7 cellular contexts compared by ENCODE assay signal in the genomic region with DNA sequence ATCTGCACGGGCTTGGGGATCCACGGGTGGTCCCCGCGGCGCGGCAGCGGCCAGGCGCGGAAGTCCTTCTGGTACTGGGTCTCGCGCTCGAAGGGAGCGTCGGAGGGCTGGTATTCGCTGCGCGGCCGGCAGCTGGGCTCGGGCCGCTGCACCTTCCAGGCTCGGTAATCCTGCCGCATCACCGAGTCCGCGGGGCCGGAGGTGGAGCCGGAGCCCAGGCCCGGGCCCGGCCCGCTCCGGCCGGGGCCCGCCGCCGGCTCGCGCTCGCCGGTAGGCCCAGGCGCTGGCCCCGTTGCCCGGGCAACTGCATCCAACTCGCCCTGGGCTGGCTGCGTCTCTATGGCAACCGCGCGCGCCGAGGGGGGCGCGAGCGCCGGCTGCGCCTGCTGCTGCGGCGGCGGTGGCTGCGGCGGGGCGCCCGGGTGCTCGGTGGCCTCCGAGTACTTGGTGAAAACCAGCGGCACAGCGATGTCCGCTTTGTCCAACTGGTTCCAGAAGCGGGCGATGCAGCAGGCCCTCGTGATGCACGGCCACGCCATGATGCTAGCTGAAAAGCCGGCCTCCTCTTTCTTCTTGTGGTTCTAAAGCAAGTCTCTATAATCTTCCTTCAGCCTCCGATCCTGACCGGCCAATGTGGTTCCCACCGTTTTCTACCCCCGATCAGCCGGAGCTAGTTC. TPM values are rescaled to one million over a fixed set of nuclear protein-coding genes. Genes with fewer than 3 reads are reported as not detected.
DNase-seq lines count a peak whose midpoint lies in the region; ATAC-seq and TF ChIP-seq lines count a peak whose summit lies in the region.

No MANE protein-coding gene starts in this region.

- TF ChIP-seq CTCF in NB4 (IDR thresholded peaks at IDR 0.05; ENCODE audit: low read depth, low read length): no peak
- TF ChIP-seq CTCF in fibroblast of the aortic adventitia (IDR thresholded peaks at IDR 0.05; ENCODE audit: insufficient read depth, low read length): no peak

- CTCF ChIA-PET in activated CD8-positive, alpha-beta memory T cell treated with anti-CD3 and anti-CD28 coated beads, Interleukin-2, amount 10 ng/mL, durations not matched to agents 7 days and 5 days (lab: Charles Lee): interaction anchor here (0.6 to 1.4 kb wide), 4 partner anchors 38 to 136 kb away, joined by 3 to 4 read pairs (median 4); no protein-coding TSS in a partner anchor
- CTCF ChIA-PET in naive thymus-derived CD4-positive, alpha-beta T cell (lab: Charles Lee): no interaction called here

- no peak overlapping the region for H3K27ac ChIP-seq in naive thymus-derived CD4-positive, alpha-beta T cell (ENCODE audit: low read depth, low read length)

- DNase-seq in GM03348 (ENCODE audit: low spot score): peak; percentile 81
- DNase-seq in NB4 (ENCODE audit: low read depth): peak; percentile 23
- DNase-seq in activated CD8-positive, alpha-beta memory T cell treated with anti-CD3 and anti-CD28 coated beads, Interleukin-2, amount 10 ng/mL, durations not matched to agents 7 days and 5 days: peak; percentile 59
- peak; percentile 40 for DNase-seq in fibroblast of the aortic adventitia (ENCODE audit: low read depth)
- peak in 1 of 9 donors; percentile 45 for DNase-seq in naive thymus-derived CD4-positive, alpha-beta T cell
- DNase-seq in LoVo (ENCODE audit: low spot score): no peak

- H3K27ac Mint-ChIP-seq in activated CD8-positive, alpha-beta memory T cell treated with anti-CD3 and anti-CD28 coated beads, Interleukin-2, amount 10 ng/mL, durations not matched to agents 7 days and 5 days: no peak overlapping the region
- H3K27ac Mint-ChIP-seq in naive thymus-derived CD4-positive, alpha-beta T cell: no peak overlapping the region

- POLR2A ChIA-PET in naive thymus-derived CD4-positive, alpha-beta T cell (lab: Charles Lee): no interaction called here

- H3K36me3 Mint-ChIP-seq in activated CD8-positive, alpha-beta memory T cell treated with anti-CD3 and anti-CD28 coated beads, Interleukin-2, amount 10 ng/mL, durations not matched to agents 7 days and 5 days: no peaks in the 10 kb centered on the region
- peaks cover 0 to 6% (median 4%) of the 10 kb centered on the region in 5 donors for H3K36me3 Mint-ChIP-seq in naive thymus-derived CD4-positive, alpha-beta T cell

- ATAC-seq in activated CD8-positive, alpha-beta memory T cell treated with anti-CD3 and anti-CD28 coated beads, Interleukin-2, amount 10 ng/mL, durations not matched to agents 7 days and 5 days: peak; percentile 43
- peak; percentile 20 for ATAC-seq in naive thymus-derived CD4-positive, alpha-beta T cell
- ATAC-seq in GM21737 (IDR thresholded peaks at IDR 0.05; ENCODE audit: unreplicated experiment): no peak

- no peaks in the 10 kb centered on the region for H3K9me3 Mint-ChIP-seq in activated CD8-positive, alpha-beta memory T cell treated with anti-CD3 and anti-CD28 coated beads, Interleukin-2, amount 10 ng/mL, durations not matched to agents 7 days and 5 days (ENCODE audit: low read depth)
- H3K9me3 Mint-ChIP-seq in naive thymus-derived CD4-positive, alpha-beta T cell: peaks cover 0 to 11% (median 5%) of the 10 kb centered on the region in 11 donors

- peaks cover 28% of the 10 kb centered on the region for H3K4me1 Mint-ChIP-seq in activated CD8-positive, alpha-beta memory T cell treated with anti-CD3 and anti-CD28 coated beads, Interleukin-2, amount 10 ng/mL, durations not matched to agents 7 days and 5 days
- H3K4me1 Mint-ChIP-seq in naive thymus-derived CD4-positive, alpha-beta T cell: peaks cover 5 to 27% (median 11%) of the 10 kb centered on the region in 7 donors

- intact Hi-C loops in naive thymus-derived CD4-positive, alpha-beta T cell (cut with micrococcal nuclease): no loop called here

- H3K27me3 Mint-ChIP-seq in activated CD8-positive, alpha-beta memory T cell treated with anti-CD3 and anti-CD28 coated beads, Interleukin-2, amount 10 ng/mL, durations not matched to agents 7 days and 5 days: peaks cover 82% of the 10 kb centered on the region
- peaks cover 68 to 80% (median 73%) of the 10 kb centered on the region in 5 donors for H3K27me3 Mint-ChIP-seq in naive thymus-derived CD4-positive, alpha-beta T cell

- no peak for TF ChIP-seq POLR2A in NB4 (IDR thresholded peaks at IDR 0.05; ENCODE audit: extremely low read depth, insufficient read length)

- H3K4me3 ChIP-seq in NB4 (ENCODE audit: low read depth, low read length) (no peak overlapping the region), fibroblast of the aortic adventitia (ENCODE audit: low read depth, low read length) (peak overlapping the region; percentile 61)
- H3K4me3 ChIP-seq in naive thymus-derived CD4-positive, alpha-beta T cell (ENCODE audit: low read length): peak overlapping the region; percentile 39

- H3K4me3 Mint-ChIP-seq in activated CD8-positive, alpha-beta memory T cell treated with anti-CD3 and anti-CD28 coated beads, Interleukin-2, amount 10 ng/mL, durations not matched to agents 7 days and 5 days: peak overlapping the region; percentile 72
- peak overlapping the region in 9 of 10 donors; percentile 76 to 92 (median 83) for H3K4me3 Mint-ChIP-seq in naive thymus-derived CD4-positive, alpha-beta T cell

- no peaks in the 10 kb centered on the region for H3K9me3 ChIP-seq in naive thymus-derived CD4-positive, alpha-beta T cell (ENCODE audit: control insufficient read depth in 2 of 3, low read length in 3 of 3)

- H3K4me1 ChIP-seq in naive thymus-derived CD4-positive, alpha-beta T cell (ENCODE audit: control insufficient read depth in 2 of 2, insufficient read depth in 2 of 2, low read length in 2 of 2): peaks cover 0 to 4% of the 10 kb centered on the region in 2 donors

- peaks cover 12 to 26% of the 10 kb centered on the region in 2 donors for H3K27me3 ChIP-seq in naive thymus-derived CD4-positive, alpha-beta T cell (ENCODE audit: control insufficient read depth in 2 of 2, insufficient read depth in 2 of 2, low read length in 2 of 2)

- no peaks in the 10 kb centered on the region for H3K36me3 ChIP-seq in naive thymus-derived CD4-positive, alpha-beta T cell (ENCODE audit: control insufficient read depth in 2 of 3, insufficient read depth in 3 of 3, low read length in 3 of 3)

RNA-seq across cellular contexts. Expression of a gene that starts 0.9 kb away (rescaled TPM):
- total RNA-seq in activated CD8-positive, alpha-beta memory T cell treated with anti-CD3 and anti-CD28 coated beads, Interleukin-2, amount 10 ng/mL, durations not matched to agents 7 days and 5 days: under 1 TPM; 0.30 to 0.70 TPM
- 3.4 and 10.0 TPM in 2 replicates for total RNA-seq in fibroblast of the aortic adventitia (ENCODE audit: low replicate concordance)
- total RNA-seq in naive thymus-derived CD4-positive, alpha-beta T cell: 1 to 10 TPM in 1 of 5 experiments, not detected in 4; 2.7 TPM
- polyA plus RNA-seq in naive thymus-derived CD4-positive, alpha-beta T cell: not detected

RNA-seq across cellular contexts. Expression of a gene that starts 49.7 kb away (rescaled TPM):
- total RNA-seq in activated CD8-positive, alpha-beta memory T cell treated with anti-CD3 and anti-CD28 coated beads, Interleukin-2, amount 10 ng/mL, durations not matched to agents 7 days and 5 days: not detected
- total RNA-seq in fibroblast of the aortic adventitia (ENCODE audit: low replicate concordance): not detected in 2 replicates
- total RNA-seq in naive thymus-derived CD4-positive, alpha-beta T cell: not detected
- not detected for polyA plus RNA-seq in naive thymus-derived CD4-positive, alpha-beta T cell
